34 cellular contexts compared by ENCODE assay signal in the genomic region with DNA sequence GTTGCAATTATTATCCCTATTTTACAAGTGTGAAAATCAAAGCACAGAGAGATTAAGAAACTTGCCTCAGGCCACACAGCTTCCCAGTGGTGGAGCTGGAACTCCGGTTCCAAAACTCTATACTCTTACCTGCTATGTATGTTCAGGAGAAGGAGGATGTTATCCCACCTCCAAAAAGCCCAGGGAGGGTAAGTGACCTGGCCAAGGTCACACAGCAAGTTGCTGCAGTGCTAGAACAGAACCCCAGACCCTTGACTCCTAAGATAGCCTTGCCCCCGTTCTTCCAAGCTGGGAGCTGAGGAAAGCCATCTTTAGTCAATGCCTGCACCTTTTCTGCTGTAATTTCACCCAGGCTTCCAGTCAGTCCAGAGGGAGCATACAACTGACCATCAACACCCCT. TPM values are rescaled to one million over a fixed set of nuclear protein-coding genes. Genes with fewer than 3 reads are reported as not detected.
"Had no signal": no experiment of that assay in that cellular context is flagged by ENCODE, and none has a peak within 500 bp of the region (broad histone marks: within the 10 kb centered on the region; RNA-seq: fewer than 3 reads in every experiment).

No MANE protein-coding gene starts in this region.

- DNase-seq: dermis blood vessel endothelial cell; dorsolateral prefrontal cortex; effector CD4-positive, alpha-beta T cell; effector memory CD4-positive, alpha-beta T cell; erythroblast; esophagus squamous epithelium; foreskin fibroblast; foreskin melanocyte; gastrocnemius medialis; glutamatergic neuron; head of caudate nucleus; heart right ventricle; hippocampal formation; left cardiac atrium; left lung; left ventricle myocardium superior; lower lobe of right lung; mesenchymal stem cell; mucosa of descending colon; naive B cell had no signal

- H3K36me3 ChIP-seq: esophagus squamous epithelium, gastrocnemius medialis, heart right ventricle, left lung, lower lobe of right lung had no signal

- H3K27me3 ChIP-seq: dorsolateral prefrontal cortex had no signal

- FAIRE-seq: colon, endometrium, islet of Langerhans, keratinocyte had no signal

- H3K9me3 ChIP-seq: esophagus squamous epithelium, gastrocnemius medialis, heart right ventricle, left lung, lower lobe of right lung, mucosa of descending colon had no signal

- H3K4me3 ChIP-seq: coronary artery, dorsolateral prefrontal cortex, esophagus squamous epithelium, gastrocnemius medialis, heart right ventricle, left lung, lower lobe of right lung, mucosa of descending colon had no signal

- H3K27ac ChIP-seq: coronary artery, dorsolateral prefrontal cortex, epithelial cell of prostate, esophagus squamous epithelium, gastrocnemius medialis, heart right ventricle, left lung, lower lobe of right lung had no signal

- ATAC-seq: esophagus mucosa, gastrocnemius medialis, heart right ventricle, left cardiac atrium, left lung, left ventricle myocardium superior, lower lobe of right lung, mucosa of descending colon had no signal

- H3K4me1 ChIP-seq: esophagus squamous epithelium, gastrocnemius medialis, heart right ventricle, left lung, lower lobe of right lung had no signal

RNA-seq across cellular contexts. Expression of gene BPIFB1, which starts 42.3 kb away (rescaled TPM):
- total RNA-seq: dermis blood vessel endothelial cell, dorsolateral prefrontal cortex, gastrocnemius medialis, glomerular endothelial cell, heart right ventricle, kidney epithelial cell, left cardiac atrium, left ventricle myocardium superior, lower leg skin, lung microvascular endothelial cell, mesenteric fat pad, mesothelial cell of epicardium, mucosa of descending colon, myocyte had no signal
- polyA plus RNA-seq: keratinocyte had no signal
